Comparison of ENCODE assay signal across 16 cellular contexts in genomic region chr7:116726713-116727431, GRCh38. TPM values are rescaled to one million over a fixed set of nuclear protein-coding genes. Genes with fewer than 3 reads are reported as not detected.
A peak's percentile ranks its signal among the peaks of the same experiment; 100 is the strongest.
DNase-seq lines count a peak whose midpoint lies in the region; TF ChIP-seq lines count a peak whose summit lies in the region.
"Had no signal": no experiment of that assay in that cellular context is flagged by ENCODE, and none has a peak within 500 bp of the region (broad histone marks: within the 10 kb centered on the region; RNA-seq: fewer than 3 reads in every experiment).

No MANE protein-coding gene starts in this region.

- H3K36me3 Mint-ChIP-seq in HFFc6 (ENCODE audit: low read depth) (peaks cover 25% of the 10 kb centered on the region), nephron (ENCODE audit: low read depth) (no peaks in the 10 kb centered on the region), chondrocyte (ENCODE audit: low read depth) (no peaks in the 10 kb centered on the region)
- no peaks in the 10 kb centered on the region for H3K36me3 Mint-ChIP-seq in activated T-cell treated with anti-CD3 and anti-CD28 coated beads, Interleukin-2, amount 50 U/mL, for 24 hours (ENCODE audit: low read depth)
- H3K36me3 Mint-ChIP-seq: memory B cell had no signal

- H3K4me3 Mint-ChIP-seq in HFFc6 (no peak overlapping the region), nephron (no peak overlapping the region), chondrocyte (ENCODE audit: unreplicated experiment) (no peak overlapping the region)
- H3K4me3 Mint-ChIP-seq in activated T-cell treated with anti-CD3 and anti-CD28 coated beads, Interleukin-2, amount 50 U/mL, for 24 hours, result no peak overlapping the region
- H3K4me3 Mint-ChIP-seq: memory B cell had no signal

- H3K27ac Mint-ChIP-seq in HFFc6, result peak overlapping the region; percentile 71
- peak overlapping the region; percentile 56 to 60 (median 59) for H3K27ac Mint-ChIP-seq in nephron
- H3K27ac Mint-ChIP-seq in chondrocyte (ENCODE audit: unreplicated experiment), result no peak overlapping the region
- no peak overlapping the region for H3K27ac Mint-ChIP-seq in activated T-cell treated with anti-CD3 and anti-CD28 coated beads, Interleukin-2, amount 50 U/mL, for 24 hours
- H3K27ac Mint-ChIP-seq: memory B cell had no signal

- no peaks in the 10 kb centered on the region for H3K27me3 Mint-ChIP-seq in HFFc6 (ENCODE audit: insufficient read depth)
- H3K27me3 Mint-ChIP-seq in nephron (ENCODE audit: low read depth), result no peaks in the 10 kb centered on the region
- no peaks in the 10 kb centered on the region for H3K27me3 Mint-ChIP-seq in chondrocyte (ENCODE audit: low read depth)
- H3K27me3 Mint-ChIP-seq in activated T-cell treated with anti-CD3 and anti-CD28 coated beads, Interleukin-2, amount 50 U/mL, for 24 hours, result peaks cover 16% of the 10 kb centered on the region

- TF ChIP-seq CTCF in HFFc6 (IDR thresholded peaks at IDR 0.05) (no peak), nephron (IDR thresholded peaks at IDR 0.05; ENCODE audit: unreplicated experiment in 3 of 3) (no peak), chondrocyte (IDR thresholded peaks at IDR 0.05) (no peak)

- H3K9me3 Mint-ChIP-seq in HFFc6 (no peaks in the 10 kb centered on the region), nephron (no peaks in the 10 kb centered on the region), chondrocyte (ENCODE audit: low read depth) (no peaks in the 10 kb centered on the region)
- no peaks in the 10 kb centered on the region for H3K9me3 Mint-ChIP-seq in activated T-cell treated with anti-CD3 and anti-CD28 coated beads, Interleukin-2, amount 50 U/mL, for 24 hours
- H3K9me3 Mint-ChIP-seq: memory B cell had no signal

- DNase-seq in AG20443 (ENCODE audit: low spot score), result peak; percentile 35
- DNase-seq in HFFc6, result no peak
- DNase-seq in fibroblast of gingiva (ENCODE audit: low read depth), result peak; percentile 28
- no peak for DNase-seq in activated CD4-positive, CD25-positive, alpha-beta regulatory T cell treated with anti-CD3 and anti-CD28 coated beads, Interleukin-2, amount 50 U/mL, for 72 hours
- no peak for DNase-seq in NOMO-1 (lab: John Stamatoyannopoulos, UW; ENCODE audit: unreplicated experiment in 2 of 2)
- DNase-seq in chondrocyte (ENCODE audit: low spot score), result no peak
- no peak for DNase-seq in activated T-cell treated with anti-CD3 and anti-CD28 coated beads, Interleukin-2, amount 50 U/mL, for 24 hours
- DNase-seq: activated CD4-positive, alpha-beta T cell treated with anti-CD3 and anti-CD28 coated beads, Interleukin-2, amount 50 U/mL, for 1 hour; AML-193; caudate nucleus; effector memory CD4-positive, alpha-beta T cell; foreskin melanocyte; NCI-H187; stimulated activated CD4-positive, alpha-beta T cell treated with anti-CD3 and anti-CD28 coated beads, Interleukin-2, amount 100 ng/mL, for 24 hours had no signal

- H3K4me1 Mint-ChIP-seq in HFFc6 (ENCODE audit: low read depth) (peaks cover 41% of the 10 kb centered on the region), nephron (peaks cover 30% of the 10 kb centered on the region), chondrocyte (ENCODE audit: low read depth) (peaks cover 13% of the 10 kb centered on the region)
- H3K4me1 Mint-ChIP-seq in activated T-cell treated with anti-CD3 and anti-CD28 coated beads, Interleukin-2, amount 50 U/mL, for 24 hours (ENCODE audit: low read depth), result no peaks in the 10 kb centered on the region
- H3K4me1 Mint-ChIP-seq: memory B cell had no signal

RNA-seq across cellular contexts. Expression of gene MET, which starts 54.9 kb away (rescaled TPM):
- total RNA-seq in HFFc6 (2021; fragmentation: NEBNext Ultra II Directional; extraction: Animal tissue kit (Norgen Biotek cat#: 25700)), result 100 to 1,000 TPM; 101 to 149 (median 129) TPM
- 22.0 to 25.1 TPM (median 23.6 TPM) in 3 replicates for total RNA-seq in chondrocyte

Comparison
In these comparisons a context has a peak if more than half of its experiments do, and no peak if none do; other contexts are left out.
1. DNase-seq: peak in AG20443 (single experiment) and fibroblast of gingiva (single experiment); none in HFFc6 (single experiment), activated CD4-positive, CD25-positive, alpha-beta regulatory T cell treated with anti-CD3 and anti-CD28 coated beads, Interleukin-2, amount 50 U/mL, for 72 hours (single experiment), NOMO-1 (0 of 2), chondrocyte (single experiment) and activated T-cell treated with anti-CD3 and anti-CD28 coated beads, Interleukin-2, amount 50 U/mL, for 24 hours (single experiment).
2. H3K27ac Mint-ChIP-seq: peak in HFFc6 (single experiment) and nephron (3 of 3); none in chondrocyte (single experiment) and activated T-cell treated with anti-CD3 and anti-CD28 coated beads, Interleukin-2, amount 50 U/mL, for 24 hours (single experiment).